ENCODE assay signal across 6 cellular contexts in the genomic region with DNA sequence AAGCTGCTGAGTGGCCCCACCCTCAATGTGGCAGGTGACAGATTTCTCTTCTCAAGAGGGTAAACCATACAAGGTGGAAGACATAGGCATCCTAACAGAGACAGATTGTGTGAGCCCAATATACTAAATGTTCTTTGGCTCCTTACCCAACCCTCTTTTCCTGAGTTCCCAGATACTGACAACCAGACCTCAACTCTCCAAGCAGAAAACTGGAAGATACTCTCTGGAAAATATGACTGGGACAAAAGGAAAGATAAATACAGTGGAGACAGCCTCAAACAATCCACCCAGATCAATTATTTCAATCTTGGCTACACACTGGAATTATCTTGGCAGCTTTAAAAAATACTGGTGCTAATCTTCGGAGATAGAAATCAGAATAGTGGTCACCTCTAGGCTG.
"Had no signal": no experiment of that assay in that cellular context is flagged by ENCODE, and none has a peak within 500 bp of the region (broad histone marks: within the 10 kb centered on the region; RNA-seq: fewer than 3 reads in every experiment).

No MANE protein-coding gene starts in this region.

- DNase-seq: HFFc6, IMR-90 had no signal

- H3K4me3 ChIP-seq: GM23338, HAP-1, K562 had no signal

- H3K9me3 ChIP-seq: HAP-1 had no signal

- H3K36me3 ChIP-seq: HAP-1 had no signal

- ATAC-seq: GM23338, HCT116, K562 had no signal
